In the genomic region with DNA sequence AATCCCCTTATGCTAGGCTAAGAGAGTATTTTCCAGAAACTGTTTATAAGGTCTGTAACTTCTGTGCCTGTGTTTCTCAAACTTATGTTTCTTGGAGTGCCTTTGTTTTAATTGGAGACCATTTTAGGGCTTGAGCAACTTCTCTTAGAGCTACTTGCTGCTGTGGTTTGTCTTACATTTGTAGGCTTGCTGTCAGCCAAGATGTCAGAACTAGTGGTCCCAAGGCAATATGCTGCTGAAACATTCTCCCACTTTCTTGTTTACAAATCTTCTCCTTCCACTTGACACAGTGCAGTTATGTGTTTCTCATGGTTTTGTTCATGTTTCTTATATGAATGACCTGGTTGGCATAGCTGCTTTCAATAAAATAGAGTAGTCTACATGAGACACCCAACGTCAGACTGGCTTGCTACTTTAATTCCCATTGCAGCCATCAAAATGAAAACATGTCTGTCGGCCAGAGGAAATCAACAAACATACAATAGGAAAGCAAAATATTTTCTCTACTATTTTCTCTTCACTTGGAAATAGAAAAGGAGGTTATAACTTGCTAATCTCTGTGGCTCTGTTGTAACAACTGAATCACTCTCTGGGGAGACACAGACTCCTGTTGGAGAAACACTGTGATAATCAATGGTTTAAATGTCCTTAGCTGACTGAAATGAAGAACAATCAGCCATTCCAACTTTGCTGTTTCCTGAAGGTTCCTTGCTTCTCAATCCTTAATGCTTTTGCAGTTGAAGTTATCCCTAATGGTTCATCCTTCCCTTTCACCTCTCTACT, we compare ENCODE assay signal across 15 cellular contexts.
DNase-seq lines count a peak whose midpoint lies in the region; ATAC-seq and TF ChIP-seq lines count a peak whose summit lies in the region.
"Had no signal": no experiment of that assay in that cellular context is flagged by ENCODE, and none has a peak within 500 bp of the region (broad histone marks: within the 10 kb centered on the region; RNA-seq: fewer than 3 reads in every experiment).

No MANE protein-coding gene starts in this region.

- H3K79me2 ChIP-seq in smooth muscle cell (ENCODE audit: low read depth): no peaks in the 10 kb centered on the region
- H3K79me2 ChIP-seq: parathyroid adenoma had no signal

- peak overlapping the region; percentile 45 for H2AFZ ChIP-seq in smooth muscle cell (ENCODE audit: low read depth)
- H2AFZ ChIP-seq: parathyroid adenoma had no signal

- peak overlapping the region; percentile 57 to 85 for H3K27ac ChIP-seq in coronary artery
- H3K27ac ChIP-seq in smooth muscle cell (ENCODE audit: low read depth): peak overlapping the region; percentile 74
- H3K27ac ChIP-seq: parathyroid adenoma had no signal

- 83% methylated on average over 2 of the region's 2 CpGs for WGBS in smooth muscle cell (ENCODE audit: low lambda C conversion rate)

- peaks cover 25% of the 10 kb centered on the region for H3F3A ChIP-seq in smooth muscle cell (ENCODE audit: low read depth)

- TF ChIP-seq CTCF in coronary artery (IDR thresholded peaks at IDR 0.05) (no peak), smooth muscle cell (IDR thresholded peaks at IDR 0.05; ENCODE audit: borderline replicate concordance, insufficient read depth, poor library complexity, severe bottlenecking) (no peak)

- no peak overlapping the region for H3K9ac ChIP-seq in smooth muscle cell (ENCODE audit: low read depth)
- H3K9ac ChIP-seq: parathyroid adenoma had no signal

- in situ Hi-C loops in KBM-7 (cut with MboI; ENCODE audit: low pct_unique_long_range_greater_than_20kb, low sequenced_read_pairs): no loop called here

- H3K9me3 ChIP-seq in smooth muscle cell (replicated peaks; ENCODE audit: low read depth): no peaks in the 10 kb centered on the region
- H3K9me3 ChIP-seq: BE2C, stomach had no signal

- H3K4me1 ChIP-seq in smooth muscle cell (ENCODE audit: low read depth): peaks cover 5% of the 10 kb centered on the region
- H3K4me1 ChIP-seq: BE2C, parathyroid adenoma, stomach had no signal

- H3K36me3 ChIP-seq in smooth muscle cell (ENCODE audit: low read depth): no peaks in the 10 kb centered on the region
- H3K36me3 ChIP-seq: BE2C, stomach had no signal

- no peaks in the 10 kb centered on the region for H3K27me3 ChIP-seq in smooth muscle cell (ENCODE audit: low read depth)
- H3K27me3 ChIP-seq: BE2C, stomach had no signal

- peak; percentile 26 for DNase-seq in KBM-7
- DNase-seq in coronary artery (ENCODE audit: low spot score): no peak
- DNase-seq in medulla oblongata (ENCODE audit: extremely low spot score): peak; percentile 5
- no peak for DNase-seq in smooth muscle cell (lab: John Stamatoyannopoulos, UW; ENCODE audit: unreplicated experiment)
- no peak for DNase-seq in A172 (ENCODE audit: low spot score)
- DNase-seq in hippocampal formation (lab: John Stamatoyannopoulos, UW): no peak
- DNase-seq in left colon: no peak
- DNase-seq: activated CD4-positive, alpha-beta memory T cell treated with anti-CD3 and anti-CD28 coated beads for 36 hours; BE2C; MM.1S; NCI-H2107; stimulated activated CD4-positive, alpha-beta T cell treated with anti-CD3 and anti-CD28 coated beads, Interleukin-15, amount 100 ng/mL, for 24 hours; stomach had no signal

- H3K4me2 ChIP-seq in smooth muscle cell: peak overlapping the region; percentile 10

- ATAC-seq in left colon: no peak
- ATAC-seq: GM12878 had no signal

- intact Hi-C loops in left colon (cut with DNase I, micrococcal nuclease): no loop called here

- H4K20me1 ChIP-seq in smooth muscle cell (ENCODE audit: low read depth): no peaks in the 10 kb centered on the region

- H3K4me3 ChIP-seq in coronary artery (peak overlapping the region; percentile 9), smooth muscle cell (no peak overlapping the region)
- H3K4me3 ChIP-seq: GM12878, stomach had no signal

Comparison
In these comparisons a context has a peak if more than half of its experiments do, and no peak if none do; other contexts are left out.
1. DNase-seq: peak in KBM-7 (single experiment) and medulla oblongata (single experiment); none in coronary artery (single experiment), smooth muscle cell (single experiment), A172 (single experiment), hippocampal formation (0 of 2) and left colon (0 of 2).